ENCODE assay signal across 1 cellular context in genomic region chr20:36137313-36137712, GRCh38.
TF ChIP-seq lines count a peak whose summit lies in the region.
"Not testable (repeated sequence)": the region's sequence is repeated elsewhere in the genome, so short reads cannot be mapped to it uniquely, and the experiment has no call there.

No MANE protein-coding gene starts in this region.

TF ChIP-seq in K562, 482 proteins besides CTCF, POLR2A, EP300 and RAD21 (continued from another document):
- TF ChIP-seq ATF3 (IDR thresholded peaks at IDR 0.05): peak; percentile 39; the same call in 1 of the 2 replicates
- TF ChIP-seq ATF3 (CRISPR knock-in tag; conservative IDR thresholded peaks at IDR 0.05): not testable (repeated sequence)
TF ChIP-seq in K562: peak in this region for 10; not testable (repeated sequence) for 472.
